9 cellular contexts compared by ENCODE assay signal in the genomic region with DNA sequence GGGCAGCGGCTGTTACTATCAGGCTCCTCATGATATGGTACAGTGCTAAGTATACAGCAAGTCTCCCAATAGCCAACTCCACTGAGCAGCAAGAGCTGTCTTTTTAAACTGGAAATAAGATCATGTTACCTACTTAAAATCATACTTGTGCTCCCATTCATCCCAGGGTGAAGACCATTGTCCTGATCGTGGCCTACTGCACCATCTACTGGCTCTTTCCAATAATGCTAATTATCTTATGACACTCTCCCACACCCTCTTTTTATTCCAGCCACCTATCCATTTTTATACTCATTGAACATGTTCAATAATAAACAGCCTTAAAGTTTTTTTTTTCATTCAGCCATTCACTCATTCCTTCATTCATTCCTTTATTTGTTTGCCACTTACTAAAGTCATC.
DNase-seq lines count a peak whose midpoint lies in the region; ATAC-seq and TF ChIP-seq lines count a peak whose summit lies in the region.
"Had no signal": no experiment of that assay in that cellular context is flagged by ENCODE, and none has a peak within 500 bp of the region (broad histone marks: within the 10 kb centered on the region; RNA-seq: fewer than 3 reads in every experiment).

No MANE protein-coding gene starts in this region.

- no peak for TF ChIP-seq EP300 in ovary (IDR thresholded peaks at IDR 0.05)

- no peak overlapping the region for H3K4me3 ChIP-seq in body of pancreas
- no peak overlapping the region for H3K4me3 ChIP-seq in ovary

- H3K9me3 ChIP-seq in body of pancreas, result no peaks in the 10 kb centered on the region
- no peaks in the 10 kb centered on the region for H3K9me3 ChIP-seq in ovary

- ATAC-seq in HG03354 (IDR thresholded peaks at IDR 0.05; ENCODE audit: poor library complexity, severe bottlenecking, unreplicated experiment) (peak; percentile 47), sciatic nerve (no peak), GM18873 (IDR thresholded peaks at IDR 0.05; ENCODE audit: low FRiP score, unreplicated experiment) (no peak), body of pancreas (no peak)

- peaks cover 0 to 1% of the 10 kb centered on the region in 2 donors for H3K36me3 ChIP-seq in body of pancreas (replicated peaks in 1 of 2; ENCODE audit: insufficient read depth in 1 of 2, low read depth in 2 of 2)
- H3K36me3 ChIP-seq in ovary, result no peaks in the 10 kb centered on the region

- intact Hi-C loops in sciatic nerve (cut with DNase I), result no loop called here
- intact Hi-C loops in body of pancreas (cut with DNase I), result no loop called here
- intact Hi-C loops in ovary (cut with DNase I), result no loop called here

- TF ChIP-seq CTCF in AG09319 (IDR thresholded peaks at IDR 0.05; ENCODE audit: low read depth, low read length) (peak; percentile 30), body of pancreas (IDR thresholded peaks at IDR 0.05) (peak in 3 of 7 experiments; percentile 16 to 20 (median 18)), ovary (IDR thresholded peaks at IDR 0.05) (peak in 1 of 3 donors; percentile 23)

- WGBS in body of pancreas, 2 donors, result 88% methylated on average over 2 of the region's 2 CpGs
- WGBS in ovary, 3 donors, result 66 to 75% (median 72%) methylated on average over 2 of the region's 2 CpGs

- DNase-seq in AG09319 (ENCODE audit: extremely low read depth, low read depth) (no peak), UCSD-AML1 (lab: John Stamatoyannopoulos, UW; ENCODE audit: unreplicated experiment) (peak; percentile 6), iPS-NIHi11 (ENCODE audit: low spot score) (peak; percentile 30), sciatic nerve (ENCODE audit: low spot score) (no peak), body of pancreas (no peak), ovary (no peak)
- DNase-seq: NCI-H774 had no signal

- H3K27me3 ChIP-seq in body of pancreas (no peaks in the 10 kb centered on the region), ovary (no peaks in the 10 kb centered on the region)

- no peak for TF ChIP-seq POLR2A in body of pancreas (IDR thresholded peaks at IDR 0.05)
- TF ChIP-seq POLR2A in ovary (IDR thresholded peaks at IDR 0.05), result no peak

- H3K27ac ChIP-seq in body of pancreas (no peak overlapping the region), ovary (no peak overlapping the region)

- H3K4me1 ChIP-seq in body of pancreas (no peaks in the 10 kb centered on the region), ovary (ENCODE audit: insufficient read depth) (no peaks in the 10 kb centered on the region)

Comparison
In these comparisons a context has a peak if more than half of its experiments do, and no peak if none do; other contexts are left out.
1. DNase-seq: peak in UCSD-AML1 (single experiment) and iPS-NIHi11 (single experiment); none in AG09319 (single experiment), sciatic nerve (single experiment), body of pancreas (0 of 4) and ovary (0 of 5).